ENCODE assay signal across 8 cellular contexts in the genomic region with DNA sequence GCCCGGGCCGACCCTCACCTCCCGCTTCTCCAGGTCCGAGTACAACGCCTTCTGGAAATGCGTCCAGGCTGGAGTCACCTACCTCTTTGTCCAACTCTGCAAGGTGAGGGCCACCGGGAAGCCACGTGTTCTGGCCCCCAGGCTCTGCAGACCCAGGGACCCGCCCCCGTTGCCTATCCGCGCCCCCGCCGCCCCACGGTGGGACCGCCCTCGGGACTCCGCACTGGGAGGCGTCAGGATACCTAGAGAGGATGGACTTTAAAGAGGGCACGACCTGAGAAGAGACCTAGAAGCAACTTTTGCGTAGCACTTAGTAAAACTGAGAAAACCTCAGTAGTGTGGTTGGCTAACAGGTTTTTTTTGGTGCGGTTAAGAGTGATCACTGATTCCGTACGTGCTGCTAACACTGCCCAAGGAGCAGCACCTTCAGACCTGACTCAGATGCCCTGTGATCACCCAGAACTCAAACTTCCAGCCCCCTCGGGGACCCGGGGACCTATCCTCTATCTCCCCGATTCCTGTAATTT. TPM values are rescaled to one million over a fixed set of nuclear protein-coding genes. Genes with fewer than 3 reads are reported as not detected.
DNase-seq lines count a peak whose midpoint lies in the region; ATAC-seq, FAIRE-seq and TF ChIP-seq lines count a peak whose summit lies in the region.

No MANE protein-coding gene starts in this region.

- H3K4me1 ChIP-seq in GM12878 (ENCODE audit: control insufficient read depth, insufficient read depth, low read length): peaks cover 17% of the 10 kb centered on the region

- in situ Hi-C loops in ACHN (cut with HindIII; ENCODE audit: low pct_ligation_motif_present, low pct_unique_long_range_greater_than_20kb, low sequenced_read_pairs): no loop called here
- in situ Hi-C loops in GM12878 (cut with MboI): no loop called here

- ATAC-seq in HG03469 (IDR thresholded peaks at IDR 0.05; ENCODE audit: unreplicated experiment) (peak; percentile 25), T-helper 17 cell (peak; percentile 55), GM12878 (peak; percentile 82)

- no peak for TF ChIP-seq CTCF in GM12878 (IDR thresholded peaks at IDR 0.05 in 2 of 3, conservative IDR thresholded peaks at IDR 0.05 in 1 of 3; ENCODE audit: control insufficient read depth in 2 of 3, extremely low read depth in 1 of 3, insufficient read depth in 1 of 3, low read depth in 3 of 3, low read length in 3 of 3)

- RAD21 ChIA-PET in GM12878 (lab: Charles Lee; ENCODE audit: unreplicated experiment): no interaction called here

- H3K9me3 ChIP-seq in T-helper 17 cell (ENCODE audit: control insufficient read depth, low read length, poor library complexity, severe bottlenecking) (no peaks in the 10 kb centered on the region), GM12878 (replicated peaks; ENCODE audit: control insufficient read depth, insufficient read depth, low read length) (no peaks in the 10 kb centered on the region)

- peak overlapping the region; percentile 77 for H3K4me3 ChIP-seq in GM12878

- CTCF ChIA-PET in GM12878 (lab: Yijun Ruan, JAX): interaction anchor here (3.8 to 4.7 kb wide), 2 partner anchors 37 to 45 kb away, joined by 61 to 63 read pairs; no protein-coding TSS in a partner anchor

- SMC1A ChIA-PET in GM12878 (lab: Charles Lee; ENCODE audit: uncharacterized antibody, unreplicated experiment): interaction anchor here (0.5 kb wide), 1 partner anchor 193 kb away, joined by 3 read pairs; no protein-coding TSS in a partner anchor

- DNase-seq in ACHN: peak; percentile 32
- DNase-seq in GM19238 (ENCODE audit: insufficient read length, low spot score): peak; percentile 65
- DNase-seq in T-helper 17 cell: peak; percentile 18 to 33 (median 32)
- peak; percentile 60 for DNase-seq in GM12878 (ENCODE audit: low read depth, low spot score)
- DNase-seq in iris pigment epithelial cell (ENCODE audit: low read depth): peak; percentile 17
- peak; percentile 68 for DNase-seq in stimulated activated CD4-positive, alpha-beta T cell treated with anti-CD3 and anti-CD28 coated beads, Interleukin-4, amount 100 ng/mL, for 1 hour
- no peak for DNase-seq in SKM-1 (lab: John Stamatoyannopoulos, UW; ENCODE audit: unreplicated experiment)

- no peaks in the 10 kb centered on the region for H4K20me1 ChIP-seq in GM12878 (ENCODE audit: control insufficient read depth, insufficient read depth)

- no peak for TF ChIP-seq EP300 in GM12878 (IDR thresholded peaks at IDR 0.05; ENCODE audit: borderline replicate concordance in 1 of 2, control insufficient read depth in 1 of 2, low read depth in 2 of 2, low read length in 2 of 2)

- H3K9ac ChIP-seq in GM12878 (ENCODE audit: control insufficient read depth, insufficient read depth, low read length): peak overlapping the region; percentile 97

- FAIRE-seq in GM12878 (lab: Jason Lieb, UNC): peak; percentile 86

- H3K27me3 ChIP-seq in GM12878 (replicated peaks in 1 of 2; ENCODE audit: control insufficient read depth in 2 of 2, insufficient read depth in 2 of 2, low read length in 1 of 2): no peaks in the 10 kb centered on the region

- H3K4me1 Mint-ChIP-seq in T-helper 17 cell: peaks cover 34% of the 10 kb centered on the region

- H2AFZ ChIP-seq in GM12878 (ENCODE audit: control insufficient read depth, low read depth, low read length): peak overlapping the region; percentile 91

- H3K36me3 ChIP-seq in GM12878 (ENCODE audit: control insufficient read depth in 2 of 2, insufficient read depth in 2 of 2, low read length in 1 of 2): peaks cover 0 to 2% of the 10 kb centered on the region in 2 experiments; a peak in 2 of 4 replicates

- H3K27me3 Mint-ChIP-seq in T-helper 17 cell: no peaks in the 10 kb centered on the region

- H3K4me3 Mint-ChIP-seq in T-helper 17 cell: peak overlapping the region; percentile 96

- intact Hi-C loops in GM12878 (cut with micrococcal nuclease; ENCODE audit: unreplicated experiment): loop anchor here (2.0 to 5.0 kb wide), 3 partner anchors 35 to 386 kb away; a partner anchor contains a TSS

- no peak for TF ChIP-seq POLR2A in GM12878 (IDR thresholded peaks at IDR 0.05; ENCODE audit: low read depth, low read length)

- peaks cover 18% of the 10 kb centered on the region for H3K79me2 ChIP-seq in GM12878 (ENCODE audit: control insufficient read depth, insufficient read depth, low read length)

- peak overlapping the region; percentile 86 for H3K27ac ChIP-seq in GM12878 (ENCODE audit: control insufficient read depth, insufficient read depth)

- peaks cover 3% of the 10 kb centered on the region for H3K36me3 Mint-ChIP-seq in T-helper 17 cell (ENCODE audit: low read depth)

- POLR2A ChIA-PET in GM12878 (lab: Charles Lee): interaction anchor here (1.0 kb wide), 1 partner anchor 102 kb away, joined by 3 read pairs; a partner anchor contains a TSS

- BruUV-seq in GM12878 (replicated peaks; lab: Mats Ljungman, UMichigan): no TSS peak

- WGBS in GM12878 (ENCODE audit: insufficient coverage, insufficient replicate concordance, low lambda C conversion rate, missing lambda C conversion rate): 3% methylated on average over 27 of the region's 27 CpGs

- peak overlapping the region; percentile 91 for H3K4me2 ChIP-seq in GM12878 (ENCODE audit: control insufficient read depth, insufficient read depth)

- peak overlapping the region; percentile 51 for H3K27ac Mint-ChIP-seq in T-helper 17 cell

- TF ChIP-seq RAD21 in GM12878 (IDR thresholded peaks at IDR 0.05; ENCODE audit: insufficient read depth, low read depth, low read length): no peak

RNA-seq across cellular contexts. Expression of a gene that starts 0.5 kb away (rescaled TPM):
- 10 to 100 TPM; 30.5 to 37.0 TPM for total RNA-seq in T-helper 17 cell
- 29.3 and 30.3 TPM in 2 replicates for total RNA-seq in GM12878 (2013; cell fraction: nucleolus; rRNA removed)
- 96.9 and 106 TPM in 2 replicates for total RNA-seq in GM12878 (2014; rRNA removed)
- total RNA-seq in GM12878 (2014; rRNA removed; fragmentation: Illumina TruSeq; extraction: Trizol): 54.7 and 55.2 TPM in 2 replicates
- total RNA-seq in GM12878 (2021): 69.7 and 73.8 TPM in 2 replicates
- 63.1 TPM for polyA plus RNA-seq in GM12878 (2011; ENCODE audit: low read depth)
- 47.2 and 84.8 TPM in 2 replicates for polyA plus RNA-seq in GM12878 (2011; rRNA removed)
- 121 and 147 TPM in 2 replicates for polyA plus RNA-seq in GM12878 (2011; cell fraction: cytosol; rRNA removed)
- polyA plus RNA-seq in GM12878 (2011; cell fraction: nucleus; rRNA removed): 70.7 and 89.4 TPM in 2 replicates
- polyA plus RNA-seq in GM12878 (2012): 65.4 and 71.1 TPM in 2 replicates
- 69.3 and 71.8 TPM in 2 replicates for polyA plus RNA-seq in GM12878 (2014; fragmentation: Illumina TruSeq; extraction: Trizol)
- polyA plus RNA-seq in GM12878 (2014; fragmentation: Nextera tagmentation; extraction: Ambion mirVana): 10 to 100 TPM; 53.4 to 65.3 TPM
- polyA plus RNA-seq in GM12878 (2014; rRNA removed): 119 and 131 TPM in 2 replicates
- 100 to 1,000 TPM; 134 to 145 TPM for polyA plus RNA-seq in GM12878 (2016; fragmentation: Nextera tagmentation; extraction: Ambion mirVana)
- polyA minus RNA-seq in GM12878 (2011; rRNA and poly(A)+ RNA removed): 120 and 127 TPM in 2 replicates
- 29.3 and 32.1 TPM in 2 replicates for polyA minus RNA-seq in GM12878 (2011; cell fraction: cytosol; rRNA and poly(A)+ RNA removed)
- 18.0 and 28.3 TPM in 2 replicates for polyA minus RNA-seq in GM12878 (2011; cell fraction: nucleus; rRNA and poly(A)+ RNA removed)

RNA-seq across cellular contexts. Expression of a gene that starts 12.7 kb away (rescaled TPM):
- not detected for total RNA-seq in T-helper 17 cell
- not detected in 2 replicates for total RNA-seq in GM12878 (2013; cell fraction: nucleolus; rRNA removed)
- total RNA-seq in GM12878 (2014; rRNA removed): not detected in 2 replicates
- not detected in 2 replicates for total RNA-seq in GM12878 (2014; rRNA removed; fragmentation: Illumina TruSeq; extraction: Trizol)
- not detected in 2 replicates for total RNA-seq in GM12878 (2021)
- polyA plus RNA-seq in GM12878 (2011; ENCODE audit: low read depth): not detected
- polyA plus RNA-seq in GM12878 (2011; rRNA removed): 0.08 TPM in 1 of 2 replicates, not detected in the other
- 0.06 and 0.07 TPM in 2 replicates for polyA plus RNA-seq in GM12878 (2011; cell fraction: cytosol; rRNA removed)
- not detected in 2 replicates for polyA plus RNA-seq in GM12878 (2011; cell fraction: nucleus; rRNA removed)
- polyA plus RNA-seq in GM12878 (2012): not detected in 2 replicates
- polyA plus RNA-seq in GM12878 (2014; fragmentation: Illumina TruSeq; extraction: Trizol): not detected in 2 replicates
- polyA plus RNA-seq in GM12878 (2014; fragmentation: Nextera tagmentation; extraction: Ambion mirVana): not detected
- not detected in 2 replicates for polyA plus RNA-seq in GM12878 (2014; rRNA removed)
- not detected for polyA plus RNA-seq in GM12878 (2016; fragmentation: Nextera tagmentation; extraction: Ambion mirVana)
- not detected in 2 replicates for polyA minus RNA-seq in GM12878 (2011; rRNA and poly(A)+ RNA removed)
- polyA minus RNA-seq in GM12878 (2011; cell fraction: cytosol; rRNA and poly(A)+ RNA removed): not detected in 2 replicates
- polyA minus RNA-seq in GM12878 (2011; cell fraction: nucleus; rRNA and poly(A)+ RNA removed): not detected in 2 replicates

RNA-seq across cellular contexts. Expression of a gene that starts 17.5 kb away (rescaled TPM):
- total RNA-seq in T-helper 17 cell (not detected), GM12878 (2014; rRNA removed) (0.11 TPM in 2 replicates), GM12878 (2014; rRNA removed; fragmentation: Illumina TruSeq; extraction: Trizol) (not detected in 2 replicates), GM12878 (2021) (0.16 and 0.18 TPM in 2 replicates)
- total RNA-seq in GM12878 (2013; cell fraction: nucleolus; rRNA removed): 5.0 and 5.2 TPM in 2 replicates
- polyA plus RNA-seq in GM12878 (2011; ENCODE audit: low read depth): 1.3 TPM
- polyA plus RNA-seq in GM12878 (2011; rRNA removed) (0.69 and 1.5 TPM in 2 replicates), GM12878 (2014; fragmentation: Illumina TruSeq; extraction: Trizol) (0.03 and 0.11 TPM in 2 replicates), GM12878 (2014; fragmentation: Nextera tagmentation; extraction: Ambion mirVana) (under 1 TPM in 1 of 2 experiments, not detected in 1; 0.04 TPM), GM12878 (2014; rRNA removed) (0.09 and 0.20 TPM in 2 replicates), GM12878 (2016; fragmentation: Nextera tagmentation; extraction: Ambion mirVana) (under 1 TPM in 1 of 2 experiments, not detected in 1; 0.13 TPM)
- 1.2 and 3.4 TPM in 2 replicates for polyA plus RNA-seq in GM12878 (2011; cell fraction: cytosol; rRNA removed)
- polyA plus RNA-seq in GM12878 (2011; cell fraction: nucleus; rRNA removed): 34.3 and 44.4 TPM in 2 replicates
- 2.2 and 2.3 TPM in 2 replicates for polyA plus RNA-seq in GM12878 (2012)
- 0.88 and 0.93 TPM in 2 replicates for polyA minus RNA-seq in GM12878 (2011; rRNA and poly(A)+ RNA removed)
- polyA minus RNA-seq in GM12878 (2011; cell fraction: cytosol; rRNA and poly(A)+ RNA removed): not detected in 2 replicates
- polyA minus RNA-seq in GM12878 (2011; cell fraction: nucleus; rRNA and poly(A)+ RNA removed): 1.7 and 2.1 TPM in 2 replicates

RNA-seq across cellular contexts. Expression of a gene that starts 17.8 kb away (rescaled TPM):
- total RNA-seq in T-helper 17 cell (not detected), GM12878 (2014; rRNA removed) (not detected in 2 replicates), GM12878 (2014; rRNA removed; fragmentation: Illumina TruSeq; extraction: Trizol) (not detected in 2 replicates), GM12878 (2021) (not detected in 2 replicates)
- 0.19 TPM in 1 of 2 replicates, not detected in the other for total RNA-seq in GM12878 (2013; cell fraction: nucleolus; rRNA removed)
- polyA plus RNA-seq in GM12878 (2011; ENCODE audit: low read depth): not detected
- polyA plus RNA-seq in GM12878 (2011; rRNA removed) (not detected in 2 replicates), GM12878 (2014; fragmentation: Illumina TruSeq; extraction: Trizol) (not detected in 2 replicates), GM12878 (2014; fragmentation: Nextera tagmentation; extraction: Ambion mirVana) (not detected), GM12878 (2014; rRNA removed) (0.09 TPM in 1 of 2 replicates, not detected in the other), GM12878 (2016; fragmentation: Nextera tagmentation; extraction: Ambion mirVana) (not detected)
- polyA plus RNA-seq in GM12878 (2011; cell fraction: cytosol; rRNA removed): not detected in 2 replicates
- 0.25 TPM in 1 of 2 replicates, not detected in the other for polyA plus RNA-seq in GM12878 (2011; cell fraction: nucleus; rRNA removed)
- polyA plus RNA-seq in GM12878 (2012): 0.18 and 0.32 TPM in 2 replicates
- not detected in 2 replicates for polyA minus RNA-seq in GM12878 (2011; rRNA and poly(A)+ RNA removed)
- polyA minus RNA-seq in GM12878 (2011; cell fraction: cytosol; rRNA and poly(A)+ RNA removed): not detected in 2 replicates
- polyA minus RNA-seq in GM12878 (2011; cell fraction: nucleus; rRNA and poly(A)+ RNA removed): not detected in 2 replicates

RNA-seq across cellular contexts. Expression of a gene that starts 32.5 kb away (rescaled TPM):
- total RNA-seq in T-helper 17 cell: not detected
- 230 and 233 TPM in 2 replicates for total RNA-seq in GM12878 (2013; cell fraction: nucleolus; rRNA removed)
- 59.5 and 68.0 TPM in 2 replicates for total RNA-seq in GM12878 (2014; rRNA removed)
- total RNA-seq in GM12878 (2014; rRNA removed; fragmentation: Illumina TruSeq; extraction: Trizol): 52.6 and 61.3 TPM in 2 replicates
- total RNA-seq in GM12878 (2021): 57.8 and 64.9 TPM in 2 replicates
- 52.3 TPM for polyA plus RNA-seq in GM12878 (2011; ENCODE audit: low read depth)
- 60.7 and 72.5 TPM in 2 replicates for polyA plus RNA-seq in GM12878 (2011; rRNA removed)
- 78.7 and 92.1 TPM in 2 replicates for polyA plus RNA-seq in GM12878 (2011; cell fraction: cytosol; rRNA removed)
- 118 and 167 TPM in 2 replicates for polyA plus RNA-seq in GM12878 (2011; cell fraction: nucleus; rRNA removed)
- polyA plus RNA-seq in GM12878 (2012): 23.7 and 29.9 TPM in 2 replicates
- polyA plus RNA-seq in GM12878 (2014; fragmentation: Illumina TruSeq; extraction: Trizol): 90.7 and 102 TPM in 2 replicates
- polyA plus RNA-seq in GM12878 (2014; fragmentation: Nextera tagmentation; extraction: Ambion mirVana): 10 to 100 TPM; 36.4 to 43.3 TPM
- 87.8 and 114 TPM in 2 replicates for polyA plus RNA-seq in GM12878 (2014; rRNA removed)
- 10 to 100 TPM; 57.8 to 65.9 TPM for polyA plus RNA-seq in GM12878 (2016; fragmentation: Nextera tagmentation; extraction: Ambion mirVana)
- 16.8 and 29.2 TPM in 2 replicates for polyA minus RNA-seq in GM12878 (2011; rRNA and poly(A)+ RNA removed)
- 10.3 and 13.2 TPM in 2 replicates for polyA minus RNA-seq in GM12878 (2011; cell fraction: cytosol; rRNA and poly(A)+ RNA removed)
- 28.0 and 32.9 TPM in 2 replicates for polyA minus RNA-seq in GM12878 (2011; cell fraction: nucleus; rRNA and poly(A)+ RNA removed)

Comparison
In these comparisons a context has a peak if more than half of its experiments do, and no peak if none do; other contexts are left out.
1. ATAC-seq: peak in every context shown above with its lines; median percentile 82 in GM12878; 55 in T-helper 17 cell; 25 in HG03469.